Comparison of ENCODE assay signal across 10 cellular contexts in the genomic region with DNA sequence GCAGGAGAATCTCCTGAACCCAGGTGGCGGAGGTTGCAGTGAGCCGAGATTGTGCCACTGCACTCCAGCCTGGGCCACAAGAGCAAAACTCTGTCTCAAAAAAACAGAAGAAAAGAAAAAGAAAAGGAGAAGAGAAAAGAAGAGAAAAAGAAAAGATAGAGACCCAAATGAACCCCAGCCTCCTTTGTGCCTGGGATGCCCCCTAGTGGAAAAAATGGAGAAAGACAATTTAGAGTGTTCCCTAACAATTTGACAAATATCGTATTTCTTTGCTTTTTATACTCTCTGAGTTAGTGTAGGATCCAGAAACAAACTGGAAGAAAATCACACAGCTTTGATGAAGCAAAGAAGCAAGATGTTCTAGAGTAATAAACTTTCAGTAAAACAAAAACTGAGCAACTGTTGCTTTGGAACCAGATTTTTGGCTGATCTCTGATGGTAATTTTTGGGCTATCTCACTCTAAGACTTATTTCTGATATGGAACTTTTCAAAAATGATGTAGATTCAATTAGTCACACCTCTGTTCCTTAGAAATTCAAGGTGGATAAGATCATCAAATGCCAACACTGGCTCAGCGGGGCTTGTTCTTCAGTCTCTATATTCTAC. TPM values are rescaled to one million over a fixed set of nuclear protein-coding genes. Genes with fewer than 3 reads are reported as not detected.
A peak's percentile ranks its signal among the peaks of the same experiment; 100 is the strongest.
DNase-seq lines count a peak whose midpoint lies in the region; ATAC-seq, FAIRE-seq and TF ChIP-seq lines count a peak whose summit lies in the region.
"Had no signal": no experiment of that assay in that cellular context is flagged by ENCODE, and none has a peak within 500 bp of the region (broad histone marks: within the 10 kb centered on the region; RNA-seq: fewer than 3 reads in every experiment).

No MANE protein-coding gene starts in this region.

- H2AFZ ChIP-seq in K562 (ENCODE audit: low read depth, low read length) = no peak overlapping the region; the same call in 1 of the 2 replicates
- no peak overlapping the region for H2AFZ ChIP-seq in osteoblast (ENCODE audit: low read length)

- no peak for TF ChIP-seq POLR2A in K562 (conservative IDR thresholded peaks at IDR 0.05)

- WGBS in K562 (ENCODE audit: insufficient coverage, low coverage, missing lambda C conversion rate) = 3% methylated on average over 4 of the region's 4 CpGs

- H3K9ac ChIP-seq in K562 (ENCODE audit: insufficient read depth in 1 of 2, low read depth in 2 of 2, low read length in 2 of 2) = no peak overlapping the region

- H4K20me1 ChIP-seq in K562 (replicated peaks; ENCODE audit: control insufficient read depth, insufficient read depth, low read length) (no peaks in the 10 kb centered on the region), osteoblast (ENCODE audit: insufficient read depth, low read length) (no peaks in the 10 kb centered on the region)

- FAIRE-seq in K562 (lab: Jason Lieb, UNC) = peak; percentile 79

- H3K4me2 ChIP-seq in K562 (ENCODE audit: insufficient read depth, low read length) (no peak overlapping the region), osteoblast (ENCODE audit: insufficient read depth, low read length) (no peak overlapping the region)

- no peak for TF ChIP-seq EP300 in K562 (IDR thresholded peaks at IDR 0.05; ENCODE audit: low read length)

- in situ Hi-C loops in K562 (cut with MboI) = no loop called here

- no peaks in the 10 kb centered on the region for H3K4me1 ChIP-seq in K562 (replicated peaks in 1 of 2; ENCODE audit: control insufficient read depth in 2 of 2, insufficient read depth in 2 of 2, low read length in 2 of 2)
- H3K4me1 ChIP-seq in osteoblast (ENCODE audit: insufficient read depth, low read length) = no peaks in the 10 kb centered on the region

- H3K79me2 ChIP-seq in K562 (ENCODE audit: control insufficient read depth, insufficient read depth, low read length) = no peaks in the 10 kb centered on the region
- no peaks in the 10 kb centered on the region for H3K79me2 ChIP-seq in osteoblast (ENCODE audit: insufficient read depth, low read length)

- ATAC-seq in K562 = peak; percentile 76
- no peak for ATAC-seq in HG02798 (IDR thresholded peaks at IDR 0.05; ENCODE audit: poor library complexity, unreplicated experiment)
- ATAC-seq in HG03342 (IDR thresholded peaks at IDR 0.05; ENCODE audit: unreplicated experiment) = no peak

- peak; percentile 65 to 82 for TF ChIP-seq RAD21 in K562 (CRISPR knock-in tag; conservative IDR thresholded peaks at IDR 0.05 in 1 of 2, IDR thresholded peaks at IDR 0.05 in 1 of 2)

- POLR2A ChIA-PET in K562 (lab: Yijun Ruan, JAX) = interaction anchor here (0.6 to 0.7 kb wide), 2 partner anchors 15 to 234 kb away, joined by 3 read pairs; no protein-coding TSS in a partner anchor

- peaks cover 5 to 7% of the 10 kb centered on the region in 2 experiments; a peak in 1 of 5 replicates for H3K27me3 ChIP-seq in K562 (ENCODE audit: control insufficient read depth in 2 of 2, insufficient read depth in 2 of 2, low read length in 2 of 2)
- H3K27me3 ChIP-seq in osteoblast (ENCODE audit: insufficient read depth, low read length) = no peaks in the 10 kb centered on the region

- TF ChIP-seq CTCF in LNCAP (IDR thresholded peaks at IDR 0.05) (peak; percentile 88), K562 (IDR thresholded peaks at IDR 0.05 in 2 of 3, conservative IDR thresholded peaks at IDR 0.05 in 1 of 3; ENCODE audit: insufficient read depth in 2 of 3, low read depth in 1 of 3, low read length in 3 of 3) (peak; percentile 57 to 92 (median 73); a peak in 5 of 6 replicates), osteoblast (IDR thresholded peaks at IDR 0.05; ENCODE audit: extremely low read depth, low read depth, low read length) (peak; percentile 74)

- H3K9me3 ChIP-seq in K562 (replicated peaks; ENCODE audit: control insufficient read depth, insufficient read depth, low read depth, low read length) (no peaks in the 10 kb centered on the region), osteoblast (ENCODE audit: low read depth, low read length) (no peaks in the 10 kb centered on the region)

- H3K4me3 ChIP-seq in K562 = no peak overlapping the region
- no peak overlapping the region for H3K4me3 ChIP-seq in osteoblast (ENCODE audit: insufficient read depth, low read length)

- intact Hi-C loops in K562 (cut with micrococcal nuclease) = loop anchor here (1.0 to 10.0 kb wide), 3 partner anchors 104 to 535 kb away; no protein-coding TSS in a partner anchor

- DNase-seq in GM03348 (ENCODE audit: low spot score) (peak; percentile 56), K562 (ENCODE audit: extremely low read depth in 1 of 4, low spot score in 3 of 4) (peak; percentile 51 to 61 (median 59)), osteoblast (ENCODE audit: insufficient read length, low spot score, missing footprints) (no peak), DMS114 treated with DMSO at 0.1 percent for 48 hours (lab: John Stamatoyannopoulos, UW; ENCODE audit: unreplicated experiment) (no peak), activated gamma-delta T cell (lab: John Stamatoyannopoulos, UW) (no peak)

- H3K36me3 ChIP-seq in K562 (ENCODE audit: control insufficient read depth, insufficient read depth, low read length) (no peaks in the 10 kb centered on the region), osteoblast (ENCODE audit: insufficient read depth, low read length) (no peaks in the 10 kb centered on the region)

- no peaks in the 10 kb centered on the region for H3K9me1 ChIP-seq in K562 (ENCODE audit: control insufficient read depth, insufficient read depth, low read length)

- H3K27ac ChIP-seq in K562 (ENCODE audit: extremely low read depth, low read depth, low read length) (no peak overlapping the region), osteoblast (ENCODE audit: low read depth, low read length) (no peak overlapping the region)

- BruUV-seq in K562 (replicated peaks; lab: Mats Ljungman, UMichigan) = no TSS peak

- CTCF ChIA-PET in K562 (lab: Yijun Ruan, JAX; ENCODE audit: low intra/inter-chr PET ratio) = interaction anchor here (0.6 to 1.6 kb wide), 3 partner anchors 11 to 827 kb away, joined by 3 to 15 read pairs (median 4); no protein-coding TSS in a partner anchor

TF ChIP-seq in K562, 482 proteins besides CTCF, POLR2A, EP300 and RAD21 (continues in another document):
- TF ChIP-seq NFATC3 (IDR thresholded peaks at IDR 0.05) = 0 out of 2 replicates have a peak, but pooled peaks have one; percentile 27
- TF ChIP-seq SETDB1 (IDR thresholded peaks at IDR 0.05; ENCODE audit: low read length) = no peak
- TF ChIP-seq NR2F6 (CRISPR knock-in tag; IDR thresholded peaks at IDR 0.05) = no peak
- TF ChIP-seq SMAD3 (CRISPR knock-in tag; conservative IDR thresholded peaks at IDR 0.05) = no peak
- TF ChIP-seq RB1 (IDR thresholded peaks at IDR 0.05; ENCODE audit: low read depth) = no peak
- no peak for TF ChIP-seq XRCC3 (IDR thresholded peaks at IDR 0.05)
- TF ChIP-seq LCOR (CRISPR knock-in tag; IDR thresholded peaks at IDR 0.05) = no peak
- TF ChIP-seq NFE2 (IDR thresholded peaks at IDR 0.05; ENCODE audit: low read depth) = no peak
- no peak for TF ChIP-seq ZNF785 (CRISPR knock-in tag; IDR thresholded peaks at IDR 0.05)
- no peak for TF ChIP-seq CHCHD3 (CRISPR knock-in tag; IDR thresholded peaks at IDR 0.05)
- TF ChIP-seq ELF4 (CRISPR knock-in tag; IDR thresholded peaks at IDR 0.05) = no peak
- TF ChIP-seq HLTF (IDR thresholded peaks at IDR 0.05) = 0 out of 2 replicates have a peak, but pooled peaks have one; percentile 24
- TF ChIP-seq MTA1 (IDR thresholded peaks at IDR 0.05; ENCODE audit: borderline replicate concordance) = no peak
- TF ChIP-seq ZKSCAN8 (CRISPR knock-in tag; IDR thresholded peaks at IDR 0.05) = no peak
- TF ChIP-seq TGIF2 (CRISPR knock-in tag; IDR thresholded peaks at IDR 0.05) = no peak
- no peak for TF ChIP-seq ERF (CRISPR knock-in tag; IDR thresholded peaks at IDR 0.05)

RNA-seq across cellular contexts. Expression of a gene that starts 18.6 kb away (rescaled TPM):
- total RNA-seq in K562 (2011; cell fraction: chromatin; rRNA removed; ENCODE audit: low replicate concordance) = 108 and 130 TPM in 2 replicates
- total RNA-seq in K562 (2011; cell fraction: nucleolus; rRNA removed) = 98.2 and 105 TPM in 2 replicates
- 109 and 139 TPM in 2 replicates for total RNA-seq in K562 (2011; cell fraction: nucleoplasm; rRNA removed)
- 45.3 and 59.7 TPM in 2 replicates for total RNA-seq in K562 (2014; rRNA removed)
- 48.8 and 54.3 TPM in 2 replicates for total RNA-seq in K562 (2014; rRNA removed; fragmentation: Illumina TruSeq; extraction: Trizol)
- 57.4 and 63.8 TPM in 2 replicates for total RNA-seq in K562 (2015; rRNA removed; fragmentation: Illumina TruSeq; extraction: Trizol)
- total RNA-seq in K562 (2021) = 83.8 and 93.8 TPM in 2 replicates
- 85.7 and 137 TPM in 2 replicates for polyA plus RNA-seq in K562 (2011; rRNA removed)
- 83.7 and 86.2 TPM in 2 replicates for polyA plus RNA-seq in K562 (2011; cell fraction: cytosol; rRNA removed)
- 173 and 183 TPM in 2 replicates for polyA plus RNA-seq in K562 (2011; cell fraction: nucleus; rRNA removed)
- polyA plus RNA-seq in K562 (2012) = 59.1 and 104 TPM in 2 replicates
- 83.1 and 94.2 TPM in 2 replicates for polyA plus RNA-seq in K562 (2014; fragmentation: Illumina TruSeq; extraction: Trizol)
- polyA plus RNA-seq in K562 (2014; fragmentation: Nextera tagmentation; extraction: Ambion mirVana) = 10 to 100 TPM; 32.6 to 38.2 TPM
- 62.8 and 64.8 TPM in 2 replicates for polyA plus RNA-seq in K562 (2014; rRNA removed)
- 66.6 and 90.9 TPM in 2 replicates for polyA minus RNA-seq in K562 (2011; rRNA and poly(A)+ RNA removed)
- polyA minus RNA-seq in K562 (2011; cell fraction: cytosol; rRNA and poly(A)+ RNA removed) = 62.9 and 70.8 TPM in 2 replicates
- polyA minus RNA-seq in K562 (2011; cell fraction: nucleus; rRNA and poly(A)+ RNA removed) = 80.4 and 108 TPM in 2 replicates
- 16.6 and 25.3 TPM in 2 replicates for total RNA-seq in osteoblast

RNA-seq across cellular contexts. Expression of a gene that starts 55.7 kb away (rescaled TPM):
- 0.18 and 0.19 TPM in 2 replicates for total RNA-seq in K562 (2011; cell fraction: chromatin; rRNA removed; ENCODE audit: low replicate concordance)
- total RNA-seq in K562 (2011; cell fraction: nucleolus; rRNA removed) = 0.17 TPM in 1 of 2 replicates, not detected in the other
- 0.38 TPM in 1 of 2 replicates, not detected in the other for total RNA-seq in K562 (2011; cell fraction: nucleoplasm; rRNA removed)
- 0.12 TPM in 1 of 2 replicates, not detected in the other for total RNA-seq in K562 (2014; rRNA removed)
- total RNA-seq in K562 (2014; rRNA removed; fragmentation: Illumina TruSeq; extraction: Trizol) = 0.07 and 0.41 TPM in 2 replicates
- 0.04 TPM in 1 of 2 replicates, not detected in the other for total RNA-seq in K562 (2015; rRNA removed; fragmentation: Illumina TruSeq; extraction: Trizol)
- 0.04 TPM in 1 of 2 replicates, not detected in the other for total RNA-seq in K562 (2021)
- polyA plus RNA-seq in K562 (2011; rRNA removed) = 0.14 TPM in 1 of 2 replicates, not detected in the other
- 0.07 TPM in 1 of 2 replicates, not detected in the other for polyA plus RNA-seq in K562 (2011; cell fraction: cytosol; rRNA removed)
- 0.09 TPM in 1 of 2 replicates, not detected in the other for polyA plus RNA-seq in K562 (2011; cell fraction: nucleus; rRNA removed)
- 0.17 and 0.20 TPM in 2 replicates for polyA plus RNA-seq in K562 (2012)
- 0.06 and 0.10 TPM in 2 replicates for polyA plus RNA-seq in K562 (2014; fragmentation: Illumina TruSeq; extraction: Trizol)
- polyA plus RNA-seq in K562 (2014; fragmentation: Nextera tagmentation; extraction: Ambion mirVana) = under 1 TPM; 0.04 TPM
- polyA plus RNA-seq in K562 (2014; rRNA removed) = 0.17 TPM in 1 of 2 replicates, not detected in the other
- polyA minus RNA-seq in K562 (2011; rRNA and poly(A)+ RNA removed) = not detected in 2 replicates
- not detected in 2 replicates for polyA minus RNA-seq in K562 (2011; cell fraction: cytosol; rRNA and poly(A)+ RNA removed)
- polyA minus RNA-seq in K562 (2011; cell fraction: nucleus; rRNA and poly(A)+ RNA removed) = not detected in 2 replicates
- total RNA-seq in osteoblast = under 0.01 TPM in 1 of 2 replicates, not detected in the other
- total RNA-seq: mononuclear cell; T-helper 1 cell treated with Interleukin-12 subunit alpha and Interleukin-12 subunit beta and Interleukin-4 antibody, amounts not matched to agents 30 ng/mL and 1 ng/mL, for 36 hours had no signal

Comparison
In these comparisons a context has a peak if more than half of its experiments do, and no peak if none do; other contexts are left out.
1. DNase-seq: peak in GM03348 (single experiment) and K562 (4 of 4); none in osteoblast (single experiment), DMS114 treated with DMSO at 0.1 percent for 48 hours (single experiment) and activated gamma-delta T cell (single experiment).
2. Peak in every context shown above with its lines, with median percentiles within 50 percentile points of each other: CTCF ChIP-seq.